ENCODE assay signal across 8 cellular contexts in genomic region chr14:32472512-32473472, GRCh38.
DNase-seq lines count a peak whose midpoint lies in the region; ATAC-seq and TF ChIP-seq lines count a peak whose summit lies in the region.

No MANE protein-coding gene starts in this region.

- H3K9me3 Mint-ChIP-seq in activated naive CD8-positive, alpha-beta T cell treated with anti-CD3 and anti-CD28 coated beads for 36 hours: no peaks in the 10 kb centered on the region

- no peak for TF ChIP-seq CTCF in AG10803 (conservative IDR thresholded peaks at IDR 0.05; ENCODE audit: low read length)
- TF ChIP-seq CTCF in ovary (IDR thresholded peaks at IDR 0.05): no peak

- H3K27ac ChIP-seq in ovary: no peak overlapping the region

- no peak overlapping the region for H3K27ac Mint-ChIP-seq in activated naive CD8-positive, alpha-beta T cell treated with anti-CD3 and anti-CD28 coated beads for 36 hours

- H3K4me1 Mint-ChIP-seq in activated naive CD8-positive, alpha-beta T cell treated with anti-CD3 and anti-CD28 coated beads for 36 hours: no peaks in the 10 kb centered on the region

- no peak overlapping the region for H3K4me3 Mint-ChIP-seq in activated naive CD8-positive, alpha-beta T cell treated with anti-CD3 and anti-CD28 coated beads for 36 hours

- WGBS in ovary, 3 donors: 26 to 33% (median 30%) methylated on average over 4 of the region's 4 CpGs

- intact Hi-C loops in ovary (cut with DNase I): loop anchor here in 1 of 4 donors (10.0 kb wide), 1 partner anchor 228 kb away; no protein-coding TSS in a partner anchor

- H3K4me3 ChIP-seq in AG10803 (ENCODE audit: low read length): peak overlapping the region; percentile 5
- no peak overlapping the region for H3K4me3 ChIP-seq in ovary

- TF ChIP-seq POLR2A in ovary (IDR thresholded peaks at IDR 0.05): no peak

- no peaks in the 10 kb centered on the region for H3K36me3 ChIP-seq in ovary

- H3K27me3 Mint-ChIP-seq in activated naive CD8-positive, alpha-beta T cell treated with anti-CD3 and anti-CD28 coated beads for 36 hours: no peaks in the 10 kb centered on the region

- no peaks in the 10 kb centered on the region for H3K27me3 ChIP-seq in ovary

- H3K36me3 Mint-ChIP-seq in activated naive CD8-positive, alpha-beta T cell treated with anti-CD3 and anti-CD28 coated beads for 36 hours: no peaks in the 10 kb centered on the region

- no peaks in the 10 kb centered on the region for H3K9me3 ChIP-seq in ovary

- ATAC-seq in HG02571 (IDR thresholded peaks at IDR 0.05; ENCODE audit: unreplicated experiment): no peak

- TF ChIP-seq EP300 in ovary (IDR thresholded peaks at IDR 0.05): no peak

- H3K4me1 ChIP-seq in ovary (ENCODE audit: insufficient read depth): peaks cover 5% of the 10 kb centered on the region

- DNase-seq in AG10803 (ENCODE audit: low read depth) (peak; percentile 86), NCI-H2107 treated with DMSO at 0.1 percent for 48 hours (lab: John Stamatoyannopoulos, UW; ENCODE audit: unreplicated experiment) (peak; percentile 90), dedifferentiated amniotic fluid mesenchymal stem cell (ENCODE audit: extremely low spot score) (peak; percentile 92), myocyte (ENCODE audit: low read depth) (peak; percentile 94), ovary (no peak)
- no peak for DNase-seq in activated naive CD8-positive, alpha-beta T cell treated with anti-CD3 and anti-CD28 coated beads for 36 hours
- DNase-seq in activated T-cell treated with anti-CD3 and anti-CD28 coated beads, Interleukin-2, amount 50 U/mL, for 1 hour: no peak

Comparison
In these comparisons a context has a peak if more than half of its experiments do, and no peak if none do; other contexts are left out.
1. DNase-seq: peak in AG10803 (single experiment), NCI-H2107 treated with DMSO at 0.1 percent for 48 hours (single experiment), dedifferentiated amniotic fluid mesenchymal stem cell (single experiment) and myocyte (single experiment); none in activated naive CD8-positive, alpha-beta T cell treated with anti-CD3 and anti-CD28 coated beads for 36 hours (single experiment), activated T-cell treated with anti-CD3 and anti-CD28 coated beads, Interleukin-2, amount 50 U/mL, for 1 hour (single experiment) and ovary (0 of 5).